ENCODE assay signal across 8 cellular contexts in genomic region chr3:47324278-47324865, GRCh38. TPM values are rescaled to one million over a fixed set of nuclear protein-coding genes. Genes with fewer than 3 reads are reported as not detected.
DNase-seq lines count a peak whose midpoint lies in the region; ATAC-seq, FAIRE-seq and TF ChIP-seq lines count a peak whose summit lies in the region.

No MANE protein-coding gene starts in this region.

- H3K9me3 Mint-ChIP-seq in MCF 10A (ENCODE audit: unreplicated experiment), result no peaks in the 10 kb centered on the region
- H3K9me3 Mint-ChIP-seq in immature natural killer cell, result no peaks in the 10 kb centered on the region

- H3K4me1 Mint-ChIP-seq in MCF 10A (ENCODE audit: insufficient read depth, unreplicated experiment) (peaks cover 9% of the 10 kb centered on the region), immature natural killer cell (peaks cover 0 to 6% of the 10 kb centered on the region in 2 donors)

- no peak overlapping the region for H3K4me3 Mint-ChIP-seq in MCF 10A (ENCODE audit: unreplicated experiment)
- no peak overlapping the region for H3K4me3 Mint-ChIP-seq in immature natural killer cell

- DNase-seq in DMS153 treated with DMSO at 0.1 percent for 48 hours (lab: John Stamatoyannopoulos, UW; ENCODE audit: unreplicated experiment) (peak; percentile 6), DMS153 (lab: John Stamatoyannopoulos, UW) (no peak), NCI-H1092 (lab: John Stamatoyannopoulos, UW) (peak; percentile 40), MCF 10A (ENCODE audit: unreplicated experiment) (peak; percentile 79), immature natural killer cell (peak; percentile 18 to 44 (median 34))
- DNase-seq in stimulated activated CD4-positive, alpha-beta T cell treated with anti-CD3 and anti-CD28 coated beads, Interleukin-12 subunit alpha, Interleukin-12 subunit beta, amount 100 ng/mL, for 48 hours (ENCODE audit: low read depth in 2 of 3, low spot score in 1 of 3), result peak; percentile 5 to 48 (median 20)

- H3K36me3 Mint-ChIP-seq in MCF 10A (ENCODE audit: insufficient read depth, unreplicated experiment) (peaks cover 72% of the 10 kb centered on the region), immature natural killer cell (peaks cover 11 to 22% (median 21%) of the 10 kb centered on the region in 3 donors)

- no TSS peak for BruUV-seq in MCF 10A (replicated peaks; lab: Mats Ljungman, UMichigan)

- CTCF ChIA-PET in MCF 10A (lab: Yijun Ruan, JAX), result interaction anchor here (0.5 to 1.8 kb wide), 26 partner anchors 8 to 617 kb away, joined by 3 to 10 read pairs (median 4); partner anchors contain the start of gene SETD2

- intact Hi-C loops in MCF 10A (cut with micrococcal nuclease), result loop anchor here (1.0 to 10.0 kb wide), 7 partner anchors 42 to 617 kb away; partner anchors contain the start of genes KIF9, KLHL18 and SETD2

- FAIRE-seq in TTC549 (lab: Jason Lieb, UNC), result peak; percentile 76

- H3K27me3 Mint-ChIP-seq in MCF 10A (ENCODE audit: insufficient read depth, unreplicated experiment), result no peaks in the 10 kb centered on the region
- H3K27me3 Mint-ChIP-seq in immature natural killer cell (ENCODE audit: low read depth in 3 of 3), result peaks cover 0 to 2% (median 0%) of the 10 kb centered on the region in 3 donors

- ATAC-seq in GM18520 (IDR thresholded peaks at IDR 0.05; ENCODE audit: unreplicated experiment), result no peak

- peak; percentile 68 for TF ChIP-seq CTCF in MCF 10A (IDR thresholded peaks at IDR 0.05; ENCODE audit: unreplicated experiment)

- H3K27ac Mint-ChIP-seq in MCF 10A (ENCODE audit: low read depth, unreplicated experiment) (no peak overlapping the region), immature natural killer cell (no peak overlapping the region)

- POLR2A ChIA-PET in MCF 10A (lab: Yijun Ruan, JAX), result interaction anchor here (0.7 to 1.0 kb wide), 3 partner anchors 41 to 416 kb away, joined by 3 to 4 read pairs (median 3); partner anchors contain the start of gene KLHL18

RNA-seq across cellular contexts. Expression of gene KLHL18, which starts 41.6 kb away (rescaled TPM):
- 36.4 and 36.6 TPM in 2 replicates for total RNA-seq in MCF 10A (2022)
- 10 to 100 TPM; 11.7 to 21.1 (median 15.4) TPM for polyA plus RNA-seq in immature natural killer cell

RNA-seq across cellular contexts. Expression of gene KIF9, which starts 41.8 kb away (rescaled TPM):
- 6.7 and 9.5 TPM in 2 replicates for total RNA-seq in MCF 10A (2022)
- polyA plus RNA-seq in immature natural killer cell, result 1 to 10 TPM; 2.2 to 8.3 (median 4.1) TPM

RNA-seq across cellular contexts. Expression of gene PTPN23, which starts 56.4 kb away (rescaled TPM):
- 44.5 and 46.9 TPM in 2 replicates for total RNA-seq in MCF 10A (2022)
- 1 to 10 TPM in 1 of 3 donors, under 1 TPM in 2; 0.62 to 7.1 (median 0.68) TPM for polyA plus RNA-seq in immature natural killer cell
